Comparison of ENCODE assay signal across 9 cellular contexts in the genomic region with DNA sequence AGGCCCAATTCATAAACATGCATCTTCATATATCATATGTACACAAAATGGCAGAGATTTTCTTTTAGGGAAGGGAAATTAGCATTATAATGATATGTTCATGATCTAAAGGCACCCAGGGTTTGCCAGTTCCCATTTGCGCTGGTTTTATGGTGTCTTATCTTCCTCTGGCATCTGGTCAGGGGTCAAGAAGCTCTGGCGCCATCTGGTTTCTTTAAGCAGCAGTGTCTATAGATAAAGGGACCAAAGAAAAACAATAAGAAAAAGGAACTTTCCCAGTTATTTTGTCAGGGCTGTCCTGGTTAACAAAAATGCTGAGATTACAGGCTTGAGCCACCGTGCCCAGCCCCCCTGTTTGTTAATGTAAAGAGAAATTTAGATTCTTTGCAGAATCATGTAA.
DNase-seq lines count a peak whose midpoint lies in the region; TF ChIP-seq lines count a peak whose summit lies in the region.
"Had no signal": no experiment of that assay in that cellular context is flagged by ENCODE, and none has a peak within 500 bp of the region (broad histone marks: within the 10 kb centered on the region; RNA-seq: fewer than 3 reads in every experiment).

No MANE protein-coding gene starts in this region.

- TF ChIP-seq CTCF in choroid plexus epithelial cell (conservative IDR thresholded peaks at IDR 0.05; ENCODE audit: low read depth, low read length) = peak; percentile 53

- no peak overlapping the region for H3K4me3 ChIP-seq in choroid plexus epithelial cell (ENCODE audit: low read depth, low read length)

- peak; percentile 17 for DNase-seq in activated CD4-positive, alpha-beta T cell treated with anti-CD3 and anti-CD28 coated beads for 48 hours
- no peak for DNase-seq in activated CD4-positive, alpha-beta T cell treated with anti-CD3 and anti-CD28 coated beads for 1 hour
- DNase-seq in NCI-H524 (lab: John Stamatoyannopoulos, UW) (peak; percentile 49 to 76), choroid plexus epithelial cell (ENCODE audit: low read depth) (peak; percentile 55), retina (peak; percentile 31), 8988T (no peak), ecto neural progenitor cell (ENCODE audit: low spot score) (no peak), T-helper 9 cell (no peak)
- DNase-seq: hypothalamus had no signal

Comparison
In these comparisons a context has a peak if more than half of its experiments do, and no peak if none do; other contexts are left out.
1. DNase-seq: peak in activated CD4-positive, alpha-beta T cell treated with anti-CD3 and anti-CD28 coated beads for 48 hours (single experiment), NCI-H524 (2 of 2), choroid plexus epithelial cell (single experiment) and retina (single experiment); none in activated CD4-positive, alpha-beta T cell treated with anti-CD3 and anti-CD28 coated beads for 1 hour (single experiment), 8988T (single experiment), ecto neural progenitor cell (single experiment) and T-helper 9 cell (single experiment).